20 cellular contexts compared by ENCODE assay signal in the genomic region with DNA sequence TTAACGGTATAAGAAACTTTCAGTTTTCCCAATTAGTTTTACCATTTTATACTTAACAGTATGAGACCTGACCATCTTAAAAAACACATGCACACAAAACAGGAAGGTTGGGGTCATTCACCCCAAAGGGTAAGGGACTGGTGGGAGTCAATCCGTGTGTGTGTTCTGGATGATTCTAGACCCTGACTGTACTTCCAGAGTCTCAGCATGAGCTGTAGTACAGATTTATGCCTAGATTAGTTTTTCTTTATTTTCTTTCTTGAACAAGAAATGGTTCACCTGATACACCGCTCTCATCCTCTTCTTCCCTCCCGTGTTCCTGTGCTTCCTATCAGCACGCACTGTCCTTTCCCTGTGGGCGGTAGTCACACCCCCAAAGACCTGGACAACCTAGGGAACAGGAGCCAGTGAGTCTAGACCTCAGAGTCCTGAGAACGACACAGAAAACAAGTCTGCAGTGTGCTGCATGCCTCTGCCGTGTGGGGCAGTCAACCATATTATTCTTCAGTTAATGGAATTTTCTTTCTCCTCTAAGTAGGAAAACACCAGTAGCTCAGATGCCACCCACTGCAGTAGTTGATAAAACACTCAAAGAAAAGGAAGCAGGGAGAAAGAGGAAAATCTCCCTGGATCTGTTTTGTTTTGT. TPM values are rescaled to one million over a fixed set of nuclear protein-coding genes. Genes with fewer than 3 reads are reported as not detected.
DNase-seq lines count a peak whose midpoint lies in the region; ATAC-seq and TF ChIP-seq lines count a peak whose summit lies in the region.
"Had no signal": no experiment of that assay in that cellular context is flagged by ENCODE, and none has a peak within 500 bp of the region (broad histone marks: within the 10 kb centered on the region; RNA-seq: fewer than 3 reads in every experiment).

No MANE protein-coding gene starts in this region.

- ATAC-seq in GM19328 (IDR thresholded peaks at IDR 0.05; ENCODE audit: unreplicated experiment) (no peak), GM21786 (IDR thresholded peaks at IDR 0.05; ENCODE audit: unreplicated experiment) (no peak)
- ATAC-seq in activated CD4-positive, CD25-positive, alpha-beta regulatory T cell treated with anti-CD3 and anti-CD28 coated beads, Interleukin-2, amount 50 U/mL, for 24 hours: no peak
- ATAC-seq: activated naive CD8-positive, alpha-beta T cell treated with anti-CD3 and anti-CD28 coated beads, Interleukin-2, amount 50 U/mL, for 24 hours; left ventricle myocardium superior; stimulated activated naive B cell treated with anti-CD40 and anti-IgM and Interleukin-4, amounts not matched to agents 10 μg/mL and 1 μg/mL and 100 μg/mL, for 72 hours had no signal

- DNase-seq in amniotic epithelial cell (ENCODE audit: low read depth) (peak; percentile 17), iPS-NIHi11 (ENCODE audit: low spot score) (peak; percentile 34), renal cortical epithelial cell (ENCODE audit: low read depth) (peak; percentile 77), GF-D8 (lab: John Stamatoyannopoulos, UW) (no peak)
- DNase-seq: activated B cell treated with CpG ODN at 0.5 μM for 24 hours; activated CD4-positive, alpha-beta memory T cell treated with anti-CD3 and anti-CD28 coated beads, Interleukin-2, amount 10 ng/mL, durations not matched to agents 7 days and 5 days; activated effector memory CD4-positive, alpha-beta T cell treated with Interleukin-2 at 50 U/mL for 16 hours; activated naive CD8-positive, alpha-beta T cell treated with anti-CD3 and anti-CD28 coated beads, Interleukin-2, amount 50 U/mL, for 24 hours; CD4-positive, CD25-positive, alpha-beta regulatory T cell; cortex of kidney; left ventricle myocardium superior; NCI-H1105 treated with DMSO at 0.1 percent for 48 hours; NCI-H524 treated with DMSO at 0.1 percent for 48 hours; stimulated activated CD4-positive, alpha-beta T cell treated with anti-CD3 and anti-CD28 coated beads, Interleukin-2, amount 100 ng/mL, for 48 hours; stimulated activated naive B cell treated with anti-CD40 and anti-IgM and Interleukin-4, amounts not matched to agents 10 μg/mL and 1 μg/mL and 100 μg/mL, for 72 hours; testis had no signal

- TF ChIP-seq EP300 in Ishikawa (IDR thresholded peaks at IDR 0.05; ENCODE audit: borderline replicate concordance): 0 out of 2 replicates have a peak, but pooled peaks have one; percentile 27

- no peak for TF ChIP-seq RAD21 in Ishikawa (IDR thresholded peaks at IDR 0.05; ENCODE audit: low read depth)

TF ChIP-seq in Ishikawa, 13 proteins besides CTCF, POLR2A, EP300 and RAD21:
- TF ChIP-seq TEAD4 (IDR thresholded peaks at IDR 0.05) (peak; percentile 37; the same call in 1 of the 2 replicates), EGR1 (IDR thresholded peaks at IDR 0.05) (no peak), TAF1 (IDR thresholded peaks at IDR 0.05; ENCODE audit: low read depth) (no peak), NFIC (IDR thresholded peaks at IDR 0.05) (peak; percentile 15; the same call in 1 of the 2 replicates), TCF12 (IDR thresholded peaks at IDR 0.05; ENCODE audit: low read depth) (no peak), FOXM1 (IDR thresholded peaks at IDR 0.05; ENCODE audit: borderline replicate concordance, low read depth) (no peak), CREB1 (IDR thresholded peaks at IDR 0.05; ENCODE audit: low read depth) (no peak), ZBTB7A (IDR thresholded peaks at IDR 0.05; ENCODE audit: low read depth) (no peak), CEBPB (IDR thresholded peaks at IDR 0.05) (no peak)
- TF ChIP-seq, protein P1, sequence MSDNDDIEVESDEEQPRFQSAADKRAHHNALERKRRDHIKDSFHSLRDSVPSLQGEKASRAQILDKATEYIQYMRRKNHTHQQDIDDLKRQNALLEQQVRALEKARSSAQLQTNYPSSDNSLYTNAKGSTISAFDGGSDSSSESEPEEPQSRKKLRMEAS (IDR thresholded peaks at IDR 0.05): peak; percentile 37; the same call in 1 of the 2 replicates
- TF ChIP-seq, protein P2, sequence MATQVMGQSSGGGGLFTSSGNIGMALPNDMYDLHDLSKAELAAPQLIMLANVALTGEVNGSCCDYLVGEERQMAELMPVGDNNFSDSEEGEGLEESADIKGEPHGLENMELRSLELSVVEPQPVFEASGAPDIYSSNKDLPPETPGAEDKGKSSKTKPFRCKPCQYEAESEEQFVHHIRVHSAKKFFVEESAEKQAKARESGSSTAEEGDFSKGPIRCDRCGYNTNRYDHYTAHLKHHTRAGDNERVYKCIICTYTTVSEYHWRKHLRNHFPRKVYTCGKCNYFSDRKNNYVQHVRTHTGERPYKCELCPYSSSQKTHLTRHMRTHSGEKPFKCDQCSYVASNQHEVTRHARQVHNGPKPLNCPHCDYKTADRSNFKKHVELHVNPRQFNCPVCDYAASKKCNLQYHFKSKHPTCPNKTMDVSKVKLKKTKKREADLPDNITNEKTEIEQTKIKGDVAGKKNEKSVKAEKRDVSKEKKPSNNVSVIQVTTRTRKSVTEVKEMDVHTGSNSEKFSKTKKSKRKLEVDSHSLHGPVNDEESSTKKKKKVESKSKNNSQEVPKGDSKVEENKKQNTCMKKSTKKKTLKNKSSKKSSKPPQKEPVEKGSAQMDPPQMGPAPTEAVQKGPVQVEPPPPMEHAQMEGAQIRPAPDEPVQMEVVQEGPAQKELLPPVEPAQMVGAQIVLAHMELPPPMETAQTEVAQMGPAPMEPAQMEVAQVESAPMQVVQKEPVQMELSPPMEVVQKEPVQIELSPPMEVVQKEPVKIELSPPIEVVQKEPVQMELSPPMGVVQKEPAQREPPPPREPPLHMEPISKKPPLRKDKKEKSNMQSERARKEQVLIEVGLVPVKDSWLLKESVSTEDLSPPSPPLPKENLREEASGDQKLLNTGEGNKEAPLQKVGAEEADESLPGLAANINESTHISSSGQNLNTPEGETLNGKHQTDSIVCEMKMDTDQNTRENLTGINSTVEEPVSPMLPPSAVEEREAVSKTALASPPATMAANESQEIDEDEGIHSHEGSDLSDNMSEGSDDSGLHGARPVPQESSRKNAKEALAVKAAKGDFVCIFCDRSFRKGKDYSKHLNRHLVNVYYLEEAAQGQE (IDR thresholded peaks at IDR 0.05; ENCODE audit: low read depth): no peak

RNA-seq across cellular contexts. Expression of a gene that starts 38.9 kb away (rescaled TPM):
- total RNA-seq in renal cortical epithelial cell: 9.4 and 33.8 TPM in 2 replicates

RNA-seq across cellular contexts. Expression of a gene that starts 38.9 kb away (rescaled TPM):
- total RNA-seq in renal cortical epithelial cell: 13.9 and 65.8 TPM in 2 replicates
